13 cellular contexts compared by ENCODE assay signal in genomic region chr20:3326779-3327521, GRCh38.
"Had no signal": no experiment of that assay in that cellular context is flagged by ENCODE, and none has a peak within 500 bp of the region (broad histone marks: within the 10 kb centered on the region; RNA-seq: fewer than 3 reads in every experiment).

No MANE protein-coding gene starts in this region.

- DNase-seq: caudate nucleus; erythroblast; SK-N-SH; stimulated activated CD4-positive, alpha-beta T cell treated with anti-CD3 and anti-CD28 coated beads, Interleukin-12 subunit alpha, Interleukin-12 subunit beta, amount 100 ng/mL, for 4 hours; stimulated activated CD4-positive, alpha-beta T cell treated with anti-CD3 and anti-CD28 coated beads, Interleukin-1b, Interleukin-23, amount 100 ng/mL, for 48 hours; stimulated activated naive CD4-positive, alpha-beta T cell treated with Interleukin-2 at 50 U/mL for 16 hours; thyroid gland; uterus had no signal

- H3K27ac Mint-ChIP-seq: activated naive CD8-positive, alpha-beta T cell; activated T-helper 1 cell treated with anti-CD3 and anti-CD28 coated beads, Interleukin-12 subunit alpha, Interleukin-12 subunit beta, Interleukin-2, Interleukin-4 antibody, amounts not matched to agents 30 ng/mL and 10 ng/mL and 1 ng/mL, durations not matched to agents 14 hours and 24 hours and 36 hours; progenitor cell of endocrine pancreas had no signal

- H3K27me3 Mint-ChIP-seq: activated naive CD8-positive, alpha-beta T cell; progenitor cell of endocrine pancreas had no signal

- H3K4me1 Mint-ChIP-seq: neural progenitor cell had no signal

- H3K4me3 ChIP-seq: neural progenitor cell, thyroid gland, uterus had no signal

- H3K36me3 ChIP-seq: neural progenitor cell, uterus had no signal

- ATAC-seq: activated CD4-positive, CD25-positive, alpha-beta regulatory T cell treated with anti-CD3 and anti-CD28 coated beads, Interleukin-2, amount 50 U/mL, for 24 hours had no signal

- H3K27me3 ChIP-seq: neural progenitor cell, thyroid gland, uterus had no signal

- H3K9me3 Mint-ChIP-seq: activated T-helper 1 cell treated with anti-CD3 and anti-CD28 coated beads, Interleukin-12 subunit alpha, Interleukin-12 subunit beta, Interleukin-2, Interleukin-4 antibody, amounts not matched to agents 30 ng/mL and 10 ng/mL and 1 ng/mL, durations not matched to agents 14 hours and 24 hours and 36 hours; neural progenitor cell had no signal

- H3K4me1 ChIP-seq: neural progenitor cell, thyroid gland, uterus had no signal

- H3K27ac ChIP-seq: neural progenitor cell, thyroid gland, uterus had no signal

- H3K4me3 Mint-ChIP-seq: activated naive CD8-positive, alpha-beta T cell; activated T-helper 1 cell treated with anti-CD3 and anti-CD28 coated beads, Interleukin-12 subunit alpha, Interleukin-12 subunit beta, Interleukin-2, Interleukin-4 antibody, amounts not matched to agents 30 ng/mL and 10 ng/mL and 1 ng/mL, durations not matched to agents 14 hours and 24 hours and 36 hours; neural progenitor cell had no signal

- H3K9me3 ChIP-seq: SK-N-SH, thyroid gland, uterus had no signal
